ENCODE assay signal across 35 cellular contexts in the genomic region with DNA sequence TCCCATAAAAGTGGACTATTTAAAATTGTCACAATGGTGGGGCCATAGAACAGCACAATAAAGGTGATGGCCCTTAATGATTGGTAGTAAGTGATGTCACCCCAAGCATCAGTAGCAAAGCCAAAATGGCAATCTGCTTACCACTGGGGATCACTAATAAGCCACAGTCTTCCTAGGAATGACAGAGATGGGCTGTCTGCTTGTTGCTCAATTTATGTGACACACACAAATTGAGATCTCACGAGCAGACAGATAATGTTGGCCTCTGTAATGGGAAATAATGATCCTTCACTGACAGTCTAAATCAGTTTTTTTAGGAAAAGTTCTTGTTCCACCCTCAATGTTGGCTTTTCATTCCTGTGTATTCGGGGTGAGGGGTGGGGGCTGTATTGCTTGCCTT.
"Had no signal": no experiment of that assay in that cellular context is flagged by ENCODE, and none has a peak within 500 bp of the region (broad histone marks: within the 10 kb centered on the region; RNA-seq: fewer than 3 reads in every experiment).

No MANE protein-coding gene starts in this region.

- H3K36me3 ChIP-seq: ascending aorta, Peyer's patch had no signal

- H3K27me3 ChIP-seq: ascending aorta, Peyer's patch had no signal

- H3K36me3 Mint-ChIP-seq: activated CD4-positive, alpha-beta memory T cell treated with anti-CD3 and anti-CD28 coated beads for 36 hours; activated naive CD4-positive, alpha-beta T cell treated with anti-CD3 and anti-CD28 coated beads, Interleukin-2, amount 50 U/mL, for 24 hours; activated naive CD8-positive, alpha-beta T cell treated with anti-CD3 and anti-CD28 coated beads, Interleukin-2, amount 10 ng/mL, durations not matched to agents 7 days and 5 days; IgD-negative memory B cell had no signal

- H3K4me1 Mint-ChIP-seq: activated B cell treated with CpG ODN at 0.5 μM for 24 hours; activated naive CD4-positive, alpha-beta T cell treated with anti-CD3 and anti-CD28 coated beads, Interleukin-2, amount 50 U/mL, for 24 hours; activated naive CD8-positive, alpha-beta T cell treated with anti-CD3 and anti-CD28 coated beads, Interleukin-2, amount 10 ng/mL, durations not matched to agents 7 days and 5 days; activated T-helper 17 cell treated with anti-CD3 and anti-CD28 coated beads, Interleukin-2, amount 50 U/mL, for 72 hours; IgD-negative memory B cell had no signal

- H3K27ac ChIP-seq: ascending aorta, Peyer's patch, VCaP had no signal

- H3K27ac Mint-ChIP-seq: activated B cell treated with CpG ODN at 0.5 μM for 24 hours; activated naive CD4-positive, alpha-beta T cell treated with anti-CD3 and anti-CD28 coated beads, Interleukin-2, amount 50 U/mL, for 24 hours; activated naive CD8-positive, alpha-beta T cell treated with anti-CD3 and anti-CD28 coated beads, Interleukin-2, amount 10 ng/mL, durations not matched to agents 7 days and 5 days; activated T-cell treated with anti-CD3 and anti-CD28 coated beads, Interleukin-2, amount 50 U/mL, for 72 hours; activated T-helper 17 cell treated with anti-CD3 and anti-CD28 coated beads, Interleukin-2, amount 50 U/mL, for 72 hours; IgD-negative memory B cell had no signal

- H3K4me3 ChIP-seq: ascending aorta, Peyer's patch had no signal

- H3K4me3 Mint-ChIP-seq: activated B cell treated with CpG ODN at 0.5 μM for 24 hours; activated CD4-positive, alpha-beta memory T cell treated with anti-CD3 and anti-CD28 coated beads for 36 hours; activated naive CD4-positive, alpha-beta T cell treated with anti-CD3 and anti-CD28 coated beads, Interleukin-2, amount 50 U/mL, for 24 hours; activated naive CD8-positive, alpha-beta T cell treated with anti-CD3 and anti-CD28 coated beads, Interleukin-2, amount 10 ng/mL, durations not matched to agents 7 days and 5 days; activated T-cell treated with anti-CD3 and anti-CD28 coated beads, Interleukin-2, amount 50 U/mL, for 72 hours; activated T-helper 17 cell treated with anti-CD3 and anti-CD28 coated beads, Interleukin-2, amount 50 U/mL, for 72 hours; IgD-negative memory B cell had no signal

- ATAC-seq: activated T-cell treated with anti-CD3 and anti-CD28 coated beads, Interleukin-2, amount 50 U/mL, for 72 hours; activated T-helper 17 cell treated with anti-CD3 and anti-CD28 coated beads, Interleukin-2, amount 50 U/mL, for 72 hours; PC-3; SK-N-SH treated with all-trans-retinoic acid at 6 μM for 48 hours had no signal

- DNase-seq: activated B cell treated with CpG ODN at 0.5 μM for 24 hours; activated CD4-positive, alpha-beta memory T cell treated with anti-CD3 and anti-CD28 coated beads for 36 hours; activated CD4-positive, alpha-beta T cell treated with anti-CD3 and anti-CD28 coated beads for 4 hours; activated CD4-positive, alpha-beta T cell treated with anti-CD3 and anti-CD28 coated beads, Interleukin-2, amount 50 U/mL, for 1 hour; activated CD4-positive, CD25-positive, alpha-beta regulatory T cell treated with anti-CD3 and anti-CD28 coated beads, Interleukin-2, amount 50 U/mL, for 72 hours; activated gamma-delta T cell; activated naive CD4-positive, alpha-beta T cell treated with Interleukin-2 at 50 U/mL for 16 hours; activated naive CD8-positive, alpha-beta T cell treated with anti-CD3 and anti-CD28 coated beads, Interleukin-2, amount 10 ng/mL, durations not matched to agents 7 days and 5 days; activated T-cell treated with anti-CD3 and anti-CD28 coated beads, Interleukin-2, amount 50 U/mL, for 1 hour; activated T-cell treated with anti-CD3 and anti-CD28 coated beads, Interleukin-2, amount 50 U/mL, for 72 hours; amygdala; Karpas-422; KBM-7; NCI-H1048; NCI-H1105 treated with DMSO at 0.1 percent for 48 hours; NCI-H1436; NCI-H1694; NCI-H1930; NCI-H2081 treated with DMSO at 0.1 percent for 48 hours; NCI-H226; NCI-H524 treated with DMSO at 0.1 percent for 48 hours; NK-92 treated with Interleukin-12 subunit alpha and Interleukin-12 subunit beta, amount 100 ng/mL, for 24 hours; PC-3; Peyer's patch; RPMI8226; SIG-M5; T-helper 1 cell; T-helper 2 cell; T-helper 9 cell had no signal

- H3K9me3 Mint-ChIP-seq: activated B cell treated with CpG ODN at 0.5 μM for 24 hours; activated CD4-positive, alpha-beta memory T cell treated with anti-CD3 and anti-CD28 coated beads for 36 hours; activated naive CD4-positive, alpha-beta T cell treated with anti-CD3 and anti-CD28 coated beads, Interleukin-2, amount 50 U/mL, for 24 hours; activated naive CD8-positive, alpha-beta T cell treated with anti-CD3 and anti-CD28 coated beads, Interleukin-2, amount 10 ng/mL, durations not matched to agents 7 days and 5 days; activated T-cell treated with anti-CD3 and anti-CD28 coated beads, Interleukin-2, amount 50 U/mL, for 72 hours; activated T-helper 17 cell treated with anti-CD3 and anti-CD28 coated beads, Interleukin-2, amount 50 U/mL, for 72 hours; IgD-negative memory B cell had no signal
